8 cellular contexts compared by ENCODE assay signal in genomic region chrX:100636321-100636991, GRCh38.
DNase-seq lines count a peak whose midpoint lies in the region; ATAC-seq and TF ChIP-seq lines count a peak whose summit lies in the region.

Gene TSPAN6 (minus strand): TSS chrX:100636806. CDS start chrX:100636694, 112 bp downstream.

- DNase-seq in GM06990 (ENCODE audit: extremely low read depth, insufficient read length) (peak; percentile 44), NCI-H2081 (lab: John Stamatoyannopoulos, UW) (peak; percentile 83 to 84), dedifferentiated amniotic fluid mesenchymal stem cell (ENCODE audit: extremely low spot score) (peak; percentile 89), GM19240 (ENCODE audit: insufficient read length, low spot score) (no peak)
- peak; percentile 85 for DNase-seq in activated CD4-positive, alpha-beta T cell treated with anti-CD3 and anti-CD28 coated beads for 48 hours
- peak; percentile 24 to 59 for DNase-seq in stimulated activated CD4-positive, alpha-beta T cell treated with anti-CD3 and anti-CD28 coated beads, Interleukin-1b, Interleukin-23, amount 100 ng/mL, for 1 hour (ENCODE audit: low read depth in 2 of 2)

- H3K27me3 ChIP-seq in GM06990 (replicated peaks; ENCODE audit: control insufficient read depth, insufficient read depth, low read length) (no peaks in the 10 kb centered on the region), layer of hippocampus (ENCODE audit: control insufficient read depth, insufficient read depth, low read length) (no peaks in the 10 kb centered on the region)

- H3K36me3 ChIP-seq in GM06990 (ENCODE audit: control insufficient read depth, insufficient read depth, low read length), result no peaks in the 10 kb centered on the region

- ATAC-seq in HG02642 (IDR thresholded peaks at IDR 0.05; ENCODE audit: poor library complexity, unreplicated experiment), result peak; percentile 81

- peak; percentile 44 for TF ChIP-seq CTCF in GM06990 (IDR thresholded peaks at IDR 0.05; ENCODE audit: insufficient read depth, low read length, poor library complexity, severe bottlenecking)

- peak within 1 kb of the TSS; percentile 30 for H3K27ac ChIP-seq in layer of hippocampus (ENCODE audit: low read depth, low read length)

- no peak within 1 kb of the TSS for H3K4me3 ChIP-seq in GM06990 (replicated peaks; ENCODE audit: low read depth, low read length)
